8 cellular contexts compared by ENCODE assay signal in genomic region chr5:150489358-150490295, GRCh38. TPM values are rescaled to one million over a fixed set of nuclear protein-coding genes. Genes with fewer than 3 reads are reported as not detected.
DNase-seq lines count a peak whose midpoint lies in the region; ATAC-seq, FAIRE-seq and TF ChIP-seq lines count a peak whose summit lies in the region.

No MANE protein-coding gene starts in this region.

- DNase-seq in SKM-1 (lab: John Stamatoyannopoulos, UW; ENCODE audit: unreplicated experiment): peak; percentile 31
- no peak for DNase-seq in kidney
- DNase-seq in uterus: no peak
- no peak for DNase-seq in NCI-H128 (lab: John Stamatoyannopoulos, UW; ENCODE audit: unreplicated experiment)
- no peak for DNase-seq in LoVo (ENCODE audit: low spot score)
- DNase-seq in NCI-H226: no peak

- H3K4me3 ChIP-seq in kidney (ENCODE audit: low read length in 2 of 2) (no peak overlapping the region), uterus (no peak overlapping the region)

- peaks cover 43 to 50% of the 10 kb centered on the region in 2 donors for H3K4me1 ChIP-seq in kidney (ENCODE audit: control insufficient read depth in 1 of 2, insufficient read depth in 1 of 2, low read depth in 1 of 2, low read length in 2 of 2)
- H3K4me1 ChIP-seq in uterus: peaks cover 4 to 37% of the 10 kb centered on the region in 2 donors

- peak overlapping the region; percentile 30 to 85 for H3K27ac ChIP-seq in kidney (ENCODE audit: low read depth in 2 of 2, low read length in 2 of 2)
- H3K27ac ChIP-seq in uterus: peak overlapping the region; percentile 86 to 94

- H3K9me3 ChIP-seq in kidney (ENCODE audit: control insufficient read depth in 1 of 2, low read length in 2 of 2): no peaks in the 10 kb centered on the region
- no peaks in the 10 kb centered on the region for H3K9me3 ChIP-seq in uterus

- no peaks in the 10 kb centered on the region for H3K27me3 ChIP-seq in uterus

- H3K36me3 ChIP-seq in kidney (ENCODE audit: control insufficient read depth in 1 of 2, insufficient read depth in 2 of 2, low read length in 2 of 2) (peaks cover 2 to 6% of the 10 kb centered on the region in 2 donors), uterus (no peaks in the 10 kb centered on the region)

- TF ChIP-seq CTCF in kidney (IDR thresholded peaks at IDR 0.05; ENCODE audit: borderline replicate concordance, extremely low read depth, insufficient read depth) (no peak), uterus (IDR thresholded peaks at IDR 0.05) (no peak)

- peak; percentile 75 for ATAC-seq in HG03025 (IDR thresholded peaks at IDR 0.05; ENCODE audit: low FRiP score, unreplicated experiment)

- TF ChIP-seq POLR2A in GM19099 (IDR thresholded peaks at IDR 0.05; ENCODE audit: extremely low read depth, insufficient read length, low read depth) (peak; percentile 30), uterus (IDR thresholded peaks at IDR 0.05) (no peak)

- intact Hi-C loops in kidney (cut with DNase I) (no loop called here), uterus (cut with DNase I; ENCODE audit: low total_unique reads) (no loop called here)

- FAIRE-seq in kidney (lab: Jason Lieb, UNC): no peak

- peak overlapping the region; percentile 31 to 60 for H3K9ac ChIP-seq in kidney (ENCODE audit: low read length in 2 of 2)

RNA-seq across cellular contexts. Expression of gene NDST1, which starts 18.3 kb away (rescaled TPM):
- total RNA-seq in kidney (60.7 TPM), uterus (10 to 100 TPM; 10.9 to 86.0 (median 42.5) TPM)
- polyA plus RNA-seq in kidney (ENCODE audit: insufficient read depth, low read depth, low replicate concordance): 11.7 TPM

RNA-seq across cellular contexts. Expression of gene RPS14, which starts 40.1 kb away (rescaled TPM):
- total RNA-seq in kidney (1,504 TPM), uterus (over 10,000 TPM in 1 of 4 donors, 1,000 to 10,000 TPM in 3; 2,445 to 12,361 (median 6,046) TPM)
- polyA plus RNA-seq in kidney (ENCODE audit: insufficient read depth, low read depth, low replicate concordance): 1,994 TPM
